Comparison of ENCODE assay signal across 1 cellular context in the genomic region with DNA sequence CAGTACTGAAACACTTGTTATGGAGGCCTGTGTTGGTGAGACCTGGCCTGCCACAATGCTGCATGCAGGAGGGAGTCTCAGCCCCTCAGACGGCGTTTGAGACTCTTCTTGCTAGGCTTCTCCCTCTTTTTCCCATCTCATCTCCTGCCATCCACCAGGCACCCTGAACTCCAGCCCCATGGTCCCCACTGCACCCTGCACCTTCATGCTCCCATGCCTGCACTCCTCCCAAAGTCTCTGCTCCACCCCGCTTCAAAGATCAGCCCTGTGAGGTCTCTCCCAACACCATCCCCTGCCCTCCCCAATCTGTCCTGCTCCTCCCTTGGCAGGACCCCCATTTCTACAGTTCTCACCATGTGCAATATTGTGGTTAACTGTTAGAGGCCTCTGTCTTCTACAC.
TF ChIP-seq lines count a peak whose summit lies in the region.

No MANE protein-coding gene starts in this region.

TF ChIP-seq in WTC11, 78 proteins besides CTCF, POLR2A, EP300 and RAD21 (continued from another document):
- TF ChIP-seq, protein P1, sequence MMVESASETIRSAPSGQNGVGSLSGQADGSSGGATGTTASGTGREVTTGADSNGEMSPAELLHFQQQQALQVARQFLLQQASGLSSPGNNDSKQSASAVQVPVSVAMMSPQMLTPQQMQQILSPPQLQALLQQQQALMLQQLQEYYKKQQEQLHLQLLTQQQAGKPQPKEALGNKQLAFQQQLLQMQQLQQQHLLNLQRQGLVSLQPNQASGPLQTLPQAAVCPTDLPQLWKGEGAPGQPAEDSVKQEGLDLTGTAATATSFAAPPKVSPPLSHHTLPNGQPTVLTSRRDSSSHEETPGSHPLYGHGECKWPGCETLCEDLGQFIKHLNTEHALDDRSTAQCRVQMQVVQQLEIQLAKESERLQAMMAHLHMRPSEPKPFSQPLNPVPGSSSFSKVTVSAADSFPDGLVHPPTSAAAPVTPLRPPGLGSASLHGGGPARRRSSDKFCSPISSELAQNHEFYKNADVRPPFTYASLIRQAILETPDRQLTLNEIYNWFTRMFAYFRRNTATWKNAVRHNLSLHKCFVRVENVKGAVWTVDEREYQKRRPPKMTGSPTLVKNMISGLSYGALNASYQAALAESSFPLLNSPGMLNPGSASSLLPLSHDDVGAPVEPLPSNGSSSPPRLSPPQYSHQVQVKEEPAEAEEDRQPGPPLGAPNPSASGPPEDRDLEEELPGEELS (CRISPR knock-in tag; IDR thresholded peaks at IDR 0.05) = no peak
- no peak for TF ChIP-seq ESRRA (CRISPR knock-in tag; IDR thresholded peaks at IDR 0.05; ENCODE audit: borderline replicate concordance)
- no peak for TF ChIP-seq ARID4B (CRISPR knock-in tag; IDR thresholded peaks at IDR 0.05; ENCODE audit: borderline replicate concordance)
